ENCODE assay signal across 9 cellular contexts in the genomic region with DNA sequence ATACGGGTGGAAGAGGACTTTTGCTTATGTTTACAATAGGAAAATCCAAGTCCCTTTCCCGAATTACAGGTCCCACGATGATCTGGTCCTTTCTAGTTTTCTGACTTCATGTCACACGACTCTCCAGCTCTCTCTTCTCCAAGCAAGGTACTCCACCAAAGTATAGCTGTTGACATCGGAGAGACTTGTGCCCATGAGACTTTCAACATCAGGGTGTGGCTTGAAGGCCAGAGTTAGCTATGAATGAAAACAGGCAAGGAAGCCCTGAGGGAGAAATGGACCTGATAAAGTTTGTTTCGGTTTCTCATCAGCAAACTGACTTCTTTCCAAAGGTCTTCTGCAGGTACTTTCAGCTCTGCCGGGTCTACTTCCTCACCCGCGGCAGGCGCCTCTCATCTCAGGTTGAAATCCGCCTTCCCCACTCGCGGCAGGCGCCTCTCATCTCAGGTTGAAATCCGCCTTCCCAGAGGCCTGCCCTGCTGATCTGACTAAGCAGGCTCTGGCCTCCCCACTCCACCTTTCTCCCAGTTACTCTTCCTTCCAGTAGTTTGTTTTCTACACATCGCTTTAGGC. TPM values are rescaled to one million over a fixed set of nuclear protein-coding genes. Genes with fewer than 3 reads are reported as not detected.
DNase-seq lines count a peak whose midpoint lies in the region; ATAC-seq and TF ChIP-seq lines count a peak whose summit lies in the region.
"Had no signal": no experiment of that assay in that cellular context is flagged by ENCODE, and none has a peak within 500 bp of the region (broad histone marks: within the 10 kb centered on the region; RNA-seq: fewer than 3 reads in every experiment).

No MANE protein-coding gene starts in this region.

- H3K9me3 ChIP-seq in transverse colon (no peaks in the 10 kb centered on the region), ascending aorta (no peaks in the 10 kb centered on the region), ovary (no peaks in the 10 kb centered on the region)

- CTCF ChIA-PET in activated CD4-positive, alpha-beta memory T cell treated with anti-CD3 and anti-CD28 coated beads, Interleukin-2, amount 10 ng/mL, durations not matched to agents 7 days and 5 days (lab: Charles Lee), result no interaction called here
- CTCF ChIA-PET in activated CD4-positive, alpha-beta memory T cell treated with anti-CD3 and anti-CD28 coated beads for 36 hours (lab: Charles Lee), result interaction anchor here (0.7 to 1.5 kb wide), 2 partner anchors 29 to 737 kb away, joined by 3 to 5 read pairs; no protein-coding TSS in a partner anchor

- peaks cover 5% of the 10 kb centered on the region for H3K27me3 Mint-ChIP-seq in activated CD4-positive, alpha-beta memory T cell treated with anti-CD3 and anti-CD28 coated beads, Interleukin-2, amount 10 ng/mL, durations not matched to agents 7 days and 5 days
- H3K27me3 Mint-ChIP-seq in activated CD4-positive, alpha-beta memory T cell treated with anti-CD3 and anti-CD28 coated beads for 36 hours, result no peaks in the 10 kb centered on the region
- no peaks in the 10 kb centered on the region for H3K27me3 Mint-ChIP-seq in activated T-cell treated with anti-CD3 and anti-CD28 coated beads, Interleukin-2, amount 50 U/mL, for 4 hours (ENCODE audit: low read depth)

- peak overlapping the region; percentile 62 for H3K4me3 Mint-ChIP-seq in activated CD4-positive, alpha-beta memory T cell treated with anti-CD3 and anti-CD28 coated beads, Interleukin-2, amount 10 ng/mL, durations not matched to agents 7 days and 5 days
- no peak overlapping the region for H3K4me3 Mint-ChIP-seq in activated CD4-positive, alpha-beta memory T cell treated with anti-CD3 and anti-CD28 coated beads for 36 hours
- H3K4me3 Mint-ChIP-seq in activated T-cell treated with anti-CD3 and anti-CD28 coated beads, Interleukin-2, amount 50 U/mL, for 4 hours, result peak overlapping the region; percentile 80

- TF ChIP-seq EP300 in transverse colon (IDR thresholded peaks at IDR 0.05; ENCODE audit: low read depth) (no peak), ovary (IDR thresholded peaks at IDR 0.05) (no peak)

- intact Hi-C loops in activated CD4-positive, alpha-beta memory T cell treated with anti-CD3 and anti-CD28 coated beads for 36 hours (cut with micrococcal nuclease), result loop anchor here (10.0 kb wide), 1 partner anchor 123 kb away; no protein-coding TSS in a partner anchor
- intact Hi-C loops in left colon (cut with DNase I, micrococcal nuclease) (no loop called here), transverse colon (cut with DNase I; ENCODE audit: low total_unique reads) (no loop called here), ascending aorta (cut with DNase I) (no loop called here), ovary (cut with DNase I) (no loop called here)

- H3K27me3 ChIP-seq in transverse colon (no peaks in the 10 kb centered on the region), ascending aorta (no peaks in the 10 kb centered on the region), ovary (no peaks in the 10 kb centered on the region)

- no peaks in the 10 kb centered on the region for H3K9me3 Mint-ChIP-seq in activated CD4-positive, alpha-beta memory T cell treated with anti-CD3 and anti-CD28 coated beads, Interleukin-2, amount 10 ng/mL, durations not matched to agents 7 days and 5 days
- no peaks in the 10 kb centered on the region for H3K9me3 Mint-ChIP-seq in activated CD4-positive, alpha-beta memory T cell treated with anti-CD3 and anti-CD28 coated beads for 36 hours
- H3K9me3 Mint-ChIP-seq in activated T-cell treated with anti-CD3 and anti-CD28 coated beads, Interleukin-2, amount 50 U/mL, for 4 hours, result no peaks in the 10 kb centered on the region

- peak overlapping the region; percentile 86 to 92 (median 90) for H3K27ac ChIP-seq in transverse colon
- H3K27ac ChIP-seq in ascending aorta, result no peak overlapping the region
- H3K27ac ChIP-seq in ovary, result no peak overlapping the region

- H3K36me3 ChIP-seq in transverse colon (peaks cover 0 to 34% (median 11%) of the 10 kb centered on the region in 4 donors), ascending aorta (peaks cover 30 to 45% of the 10 kb centered on the region in 2 donors), ovary (no peaks in the 10 kb centered on the region)

- ATAC-seq in activated T-cell treated with anti-CD3 and anti-CD28 coated beads, Interleukin-2, amount 50 U/mL, for 4 hours, result no peak
- no peak for ATAC-seq in left colon

- H3K36me3 Mint-ChIP-seq in activated CD4-positive, alpha-beta memory T cell treated with anti-CD3 and anti-CD28 coated beads, Interleukin-2, amount 10 ng/mL, durations not matched to agents 7 days and 5 days (ENCODE audit: low read depth), result peaks cover 29% of the 10 kb centered on the region
- H3K36me3 Mint-ChIP-seq in activated CD4-positive, alpha-beta memory T cell treated with anti-CD3 and anti-CD28 coated beads for 36 hours, result peaks cover 18% of the 10 kb centered on the region
- H3K36me3 Mint-ChIP-seq in activated T-cell treated with anti-CD3 and anti-CD28 coated beads, Interleukin-2, amount 50 U/mL, for 4 hours (ENCODE audit: insufficient read depth), result peaks cover 5% of the 10 kb centered on the region

- no peak overlapping the region for H3K4me3 ChIP-seq in transverse colon
- no peak overlapping the region for H3K4me3 ChIP-seq in ascending aorta
- H3K4me3 ChIP-seq in ovary, result no peak overlapping the region

- H3K4me1 Mint-ChIP-seq in activated CD4-positive, alpha-beta memory T cell treated with anti-CD3 and anti-CD28 coated beads, Interleukin-2, amount 10 ng/mL, durations not matched to agents 7 days and 5 days, result peaks cover 28% of the 10 kb centered on the region
- peaks cover 17% of the 10 kb centered on the region for H3K4me1 Mint-ChIP-seq in activated CD4-positive, alpha-beta memory T cell treated with anti-CD3 and anti-CD28 coated beads for 36 hours (ENCODE audit: low read depth)
- H3K4me1 Mint-ChIP-seq in activated T-cell treated with anti-CD3 and anti-CD28 coated beads, Interleukin-2, amount 50 U/mL, for 4 hours (ENCODE audit: low read depth), result peaks cover 25% of the 10 kb centered on the region

- in situ Hi-C loops in transverse colon (cut with MboI; ENCODE audit: low pct_ligation_motif_present in 1 of 4, low pct_unique_long_range_greater_than_20kb in 1 of 4, low sequenced_read_pairs in 3 of 4), result no loop called here

- no peak for TF ChIP-seq POLR2A in transverse colon (IDR thresholded peaks at IDR 0.05)
- no peak for TF ChIP-seq POLR2A in ovary (IDR thresholded peaks at IDR 0.05)

- TF ChIP-seq CTCF in transverse colon (IDR thresholded peaks at IDR 0.05) (no peak), ascending aorta (IDR thresholded peaks at IDR 0.05) (no peak), ovary (IDR thresholded peaks at IDR 0.05) (no peak)

- H3K4me1 ChIP-seq in transverse colon (peaks cover 0 to 43% (median 15%) of the 10 kb centered on the region in 4 donors), ascending aorta (peaks cover 0 to 16% of the 10 kb centered on the region in 2 donors), ovary (ENCODE audit: insufficient read depth) (peaks cover 7% of the 10 kb centered on the region)

- 50 to 57% methylated on average over 2 to 16 of the region's 16 CpGs for WGBS in transverse colon (ENCODE audit: low coverage in 1 of 2), 2 donors
- WGBS in ovary, 3 donors, result 85 to 89% (median 87%) methylated on average over 16 of the region's 16 CpGs

- H3K27ac Mint-ChIP-seq in activated CD4-positive, alpha-beta memory T cell treated with anti-CD3 and anti-CD28 coated beads, Interleukin-2, amount 10 ng/mL, durations not matched to agents 7 days and 5 days, result peak overlapping the region; percentile 63
- no peak overlapping the region for H3K27ac Mint-ChIP-seq in activated CD4-positive, alpha-beta memory T cell treated with anti-CD3 and anti-CD28 coated beads for 36 hours

- POLR2A ChIA-PET in activated CD4-positive, alpha-beta memory T cell treated with anti-CD3 and anti-CD28 coated beads, Interleukin-2, amount 10 ng/mL, durations not matched to agents 7 days and 5 days (lab: Charles Lee), result interaction anchor here (2.5 kb wide), 1 partner anchor 11 kb away, joined by 12 read pairs; the partner anchor contains the start of gene VAMP3
- POLR2A ChIA-PET in activated CD4-positive, alpha-beta memory T cell treated with anti-CD3 and anti-CD28 coated beads for 36 hours (lab: Charles Lee), result no interaction called here

- DNase-seq in activated CD4-positive, alpha-beta memory T cell treated with anti-CD3 and anti-CD28 coated beads, Interleukin-2, amount 10 ng/mL, durations not matched to agents 7 days and 5 days, result no peak
- DNase-seq in activated CD4-positive, alpha-beta memory T cell treated with anti-CD3 and anti-CD28 coated beads for 36 hours, result no peak
- peak; percentile 25 for DNase-seq in activated T-cell treated with anti-CD3 and anti-CD28 coated beads, Interleukin-2, amount 50 U/mL, for 4 hours
- DNase-seq in left colon (peak; percentile 29 to 38), transverse colon (peak; percentile 57), T1000 (lab: John Stamatoyannopoulos, UW) (no peak), ascending aorta (ENCODE audit: low spot score in 2 of 2) (no peak), ovary (no peak)
- DNase-seq: hippocampal formation had no signal

RNA-seq across cellular contexts. Expression of gene PER3, which starts 2.1 kb away (rescaled TPM):
- 1 to 10 TPM; 2.2 to 2.4 TPM for total RNA-seq in activated CD4-positive, alpha-beta memory T cell treated with anti-CD3 and anti-CD28 coated beads, Interleukin-2, amount 10 ng/mL, durations not matched to agents 7 days and 5 days
- total RNA-seq in activated CD4-positive, alpha-beta memory T cell treated with anti-CD3 and anti-CD28 coated beads for 36 hours, result 1 to 10 TPM; 2.3 to 2.9 TPM
- 1 to 10 TPM; 3.8 to 5.4 (median 4.3) TPM for total RNA-seq in activated T-cell treated with anti-CD3 and anti-CD28 coated beads, Interleukin-2, amount 50 U/mL, for 4 hours
- 1 to 10 TPM; 7.2 to 9.5 TPM for total RNA-seq in left colon
- 10 to 100 TPM in 3 of 4 donors, 1 to 10 TPM in 1; 3.8 to 23.9 (median 12.9) TPM for total RNA-seq in transverse colon
- total RNA-seq in ascending aorta, result 8.1 TPM
- 10 to 100 TPM; 11.9 to 49.8 (median 32.6) TPM for total RNA-seq in ovary
- polyA plus RNA-seq in ovary, result 10 to 100 TPM; 17.7 to 18.1 TPM

RNA-seq across cellular contexts. Expression of gene VAMP3, which starts 10.9 kb away (rescaled TPM):
- 10 to 100 TPM; 35.0 to 36.5 TPM for total RNA-seq in activated CD4-positive, alpha-beta memory T cell treated with anti-CD3 and anti-CD28 coated beads, Interleukin-2, amount 10 ng/mL, durations not matched to agents 7 days and 5 days
- 10 to 100 TPM; 19.9 to 21.8 TPM for total RNA-seq in activated CD4-positive, alpha-beta memory T cell treated with anti-CD3 and anti-CD28 coated beads for 36 hours
- 10 to 100 TPM; 17.6 to 21.7 (median 20.2) TPM for total RNA-seq in activated T-cell treated with anti-CD3 and anti-CD28 coated beads, Interleukin-2, amount 50 U/mL, for 4 hours
- total RNA-seq in left colon (100 to 1,000 TPM in 1 of 2 donors, 10 to 100 TPM in 1; 90.9 to 100 TPM), transverse colon (10 to 100 TPM; 81.1 to 91.8 (median 85.5) TPM), ascending aorta (79.1 TPM), ovary (100 to 1,000 TPM in 1 of 7 donors, 10 to 100 TPM in 6; 50.4 to 104 (median 93.5) TPM)
- 100 to 1,000 TPM in 1 of 2 donors, 10 to 100 TPM in 1; 60.5 to 220 TPM for polyA plus RNA-seq in ovary

Comparison
In these comparisons a context has a peak if more than half of its experiments do, and no peak if none do; other contexts are left out.
1. DNase-seq: peak in activated T-cell treated with anti-CD3 and anti-CD28 coated beads, Interleukin-2, amount 50 U/mL, for 4 hours (single experiment), left colon (2 of 2) and transverse colon (single experiment); none in activated CD4-positive, alpha-beta memory T cell treated with anti-CD3 and anti-CD28 coated beads, Interleukin-2, amount 10 ng/mL, durations not matched to agents 7 days and 5 days (single experiment), activated CD4-positive, alpha-beta memory T cell treated with anti-CD3 and anti-CD28 coated beads for 36 hours (single experiment), T1000 (single experiment), ascending aorta (0 of 2) and ovary (0 of 5).
2. H3K27ac ChIP-seq: peak in transverse colon (4 of 4); none in ascending aorta (0 of 2) and ovary (0 of 2).